1 cellular context compared by ENCODE assay signal in the genomic region with DNA sequence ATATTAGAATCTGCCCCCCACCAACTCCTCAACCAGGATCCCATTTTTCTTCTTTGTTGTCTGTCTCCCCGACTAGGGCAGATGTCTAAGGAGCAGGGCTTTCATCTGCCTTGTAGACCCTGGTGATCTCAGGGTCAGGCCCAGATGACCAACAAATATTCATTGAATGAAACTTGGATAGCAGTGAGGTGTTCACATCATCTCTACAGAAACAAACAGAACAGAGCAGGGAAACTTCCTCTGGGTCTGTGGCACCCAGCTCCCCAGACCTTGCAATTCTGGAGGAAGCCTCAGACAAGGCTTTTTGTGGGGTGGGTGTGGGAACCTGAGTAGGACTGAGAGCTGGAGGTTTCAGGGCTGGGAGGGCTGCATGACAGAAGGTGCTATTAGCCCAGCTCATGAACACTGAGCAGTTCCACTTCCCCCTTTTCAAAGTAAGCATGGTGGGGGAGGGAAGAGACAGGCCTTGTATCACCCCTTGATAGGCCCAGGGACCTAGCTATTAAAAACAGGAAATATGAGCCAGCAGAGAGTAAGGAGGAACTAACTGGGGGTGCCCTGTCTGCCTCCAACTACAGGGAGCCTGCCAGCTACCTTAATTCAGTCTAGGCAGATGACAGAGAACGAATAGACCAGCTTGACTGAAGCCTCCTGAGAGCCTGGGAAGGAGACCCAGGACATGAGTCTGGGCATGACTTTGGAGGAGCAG.
TF ChIP-seq lines count a peak whose summit lies in the region.

No MANE protein-coding gene starts in this region.

TF ChIP-seq in GM12878, 131 proteins besides CTCF, POLR2A, EP300 and RAD21 (continued from another document):
- peak; percentile 63 for TF ChIP-seq POLR2AphosphoS5 (IDR thresholded peaks at IDR 0.05; ENCODE audit: low read length)
- peak; percentile 92 for TF ChIP-seq NBN (IDR thresholded peaks at IDR 0.05)
- TF ChIP-seq, protein P1, sequence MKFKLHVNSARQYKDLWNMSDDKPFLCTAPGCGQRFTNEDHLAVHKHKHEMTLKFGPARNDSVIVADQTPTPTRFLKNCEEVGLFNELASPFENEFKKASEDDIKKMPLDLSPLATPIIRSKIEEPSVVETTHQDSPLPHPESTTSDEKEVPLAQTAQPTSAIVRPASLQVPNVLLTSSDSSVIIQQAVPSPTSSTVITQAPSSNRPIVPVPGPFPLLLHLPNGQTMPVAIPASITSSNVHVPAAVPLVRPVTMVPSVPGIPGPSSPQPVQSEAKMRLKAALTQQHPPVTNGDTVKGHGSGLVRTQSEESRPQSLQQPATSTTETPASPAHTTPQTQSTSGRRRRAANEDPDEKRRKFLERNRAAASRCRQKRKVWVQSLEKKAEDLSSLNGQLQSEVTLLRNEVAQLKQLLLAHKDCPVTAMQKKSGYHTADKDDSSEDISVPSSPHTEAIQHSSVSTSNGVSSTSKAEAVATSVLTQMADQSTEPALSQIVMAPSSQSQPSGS (IDR thresholded peaks at IDR 0.05; ENCODE audit: low read length), result peak; percentile 84
- TF ChIP-seq CHD2 (IDR thresholded peaks at IDR 0.05; ENCODE audit: borderline replicate concordance, low read depth, low read length), result peak; percentile 94
- peak; percentile 85; the same call in 1 of the 2 replicates for TF ChIP-seq FOXM1 (IDR thresholded peaks at IDR 0.05; ENCODE audit: low read depth, low read length)
- peak; percentile 80; the same call in 1 of the 2 replicates for TF ChIP-seq CREM (IDR thresholded peaks at IDR 0.05; ENCODE audit: low read depth)
- peak; percentile 41; the same call in 1 of the 2 replicates for TF ChIP-seq SMC3 (IDR thresholded peaks at IDR 0.05; ENCODE audit: borderline replicate concordance, low read length)
- TF ChIP-seq NRF1 (conservative IDR thresholded peaks at IDR 0.05; ENCODE audit: low read depth, low read length), result no peak
- TF ChIP-seq IKZF1 (conservative IDR thresholded peaks at IDR 0.05), result peak; percentile 92
- TF ChIP-seq CBFB (IDR thresholded peaks at IDR 0.05; ENCODE audit: low read depth), result peak; percentile 69; the same call in 1 of the 2 replicates
